In the genomic region with DNA sequence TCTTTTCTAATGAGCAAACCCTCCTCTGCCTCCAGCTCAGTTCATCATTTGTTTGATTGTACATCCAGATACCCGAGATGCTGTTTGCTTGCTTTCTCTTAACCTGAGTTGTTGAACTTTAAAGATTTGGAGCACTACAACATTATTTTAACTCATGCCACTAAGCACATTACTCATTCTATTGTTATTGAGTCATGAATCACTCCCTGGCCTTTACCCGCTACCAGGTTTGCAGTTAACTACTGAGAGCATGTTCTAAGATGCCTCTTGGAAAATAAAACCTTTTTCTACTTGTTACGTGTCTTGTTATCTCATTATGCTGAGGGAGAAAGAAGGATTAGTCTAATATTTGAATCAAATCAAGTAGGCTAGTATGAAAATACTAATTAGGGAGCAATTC, we compare ENCODE assay signal across 19 cellular contexts.
A peak's percentile ranks its signal among the peaks of the same experiment; 100 is the strongest.
DNase-seq lines count a peak whose midpoint lies in the region; ATAC-seq and TF ChIP-seq lines count a peak whose summit lies in the region.
"Had no signal": no experiment of that assay in that cellular context is flagged by ENCODE, and none has a peak within 500 bp of the region (broad histone marks: within the 10 kb centered on the region; RNA-seq: fewer than 3 reads in every experiment).

No MANE protein-coding gene starts in this region.

- H3K27me3 ChIP-seq in mammary epithelial cell (ENCODE audit: insufficient read depth, low read length) (no peaks in the 10 kb centered on the region), HAP-1 (ENCODE audit: low read depth) (no peaks in the 10 kb centered on the region)
- H3K27me3 ChIP-seq: BLaER1 treated with 17β-estradiol and CSF1 and Interleukin-3, amounts not matched to agents 10 nM and 100 nM had no signal

- H3K27me3 Mint-ChIP-seq in MCF 10A (ENCODE audit: insufficient read depth, unreplicated experiment) = no peaks in the 10 kb centered on the region
- H3K27me3 Mint-ChIP-seq: CD8-positive, alpha-beta memory T cell had no signal

- TF ChIP-seq POLR2A in erythroblast (IDR thresholded peaks at IDR 0.05; ENCODE audit: low read length) = no peak

- intact Hi-C loops in mammary epithelial cell (cut with micrococcal nuclease) = no loop called here
- intact Hi-C loops in MCF 10A (cut with micrococcal nuclease) = no loop called here

- no peak overlapping the region for H3K4me3 ChIP-seq in mammary epithelial cell (replicated peaks in 1 of 3; ENCODE audit: insufficient read depth in 1 of 3, low read depth in 2 of 3, low read length in 3 of 3)
- no peak overlapping the region for H3K4me3 ChIP-seq in HAP-1
- H3K4me3 ChIP-seq: BLaER1 treated with 17β-estradiol and CSF1 and Interleukin-3, amounts not matched to agents 10 nM and 100 nM had no signal

- H3K27ac ChIP-seq in mammary epithelial cell (ENCODE audit: insufficient read depth, low read depth, low read length) = no peak overlapping the region
- H3K27ac ChIP-seq: BLaER1 treated with 17β-estradiol and CSF1 and Interleukin-3, amounts not matched to agents 10 nM and 100 nM had no signal

- H3K4me2 ChIP-seq in mammary epithelial cell (ENCODE audit: insufficient read depth, low read depth, low read length) = no peak overlapping the region
- H3K4me2 ChIP-seq: BLaER1 treated with 17β-estradiol and CSF1 and Interleukin-3, amounts not matched to agents 10 nM and 100 nM; SK-N-SH had no signal

- ATAC-seq in GM19351 (IDR thresholded peaks at IDR 0.05; ENCODE audit: unreplicated experiment) (no peak), GM19324 (IDR thresholded peaks at IDR 0.05; ENCODE audit: low FRiP score, unreplicated experiment) (no peak)

- no peaks in the 10 kb centered on the region for H4K20me1 ChIP-seq in mammary epithelial cell (ENCODE audit: insufficient read depth, low read length)
- H4K20me1 ChIP-seq: BLaER1 treated with 17β-estradiol and CSF1 and Interleukin-3, amounts not matched to agents 10 nM and 100 nM had no signal

- no peak overlapping the region for H3K27ac Mint-ChIP-seq in MCF 10A (ENCODE audit: low read depth, unreplicated experiment)
- H3K27ac Mint-ChIP-seq: CD8-positive, alpha-beta memory T cell had no signal

- no peaks in the 10 kb centered on the region for H3K36me3 ChIP-seq in mammary epithelial cell (ENCODE audit: insufficient read depth, low read length)
- no peaks in the 10 kb centered on the region for H3K36me3 ChIP-seq in HAP-1 (replicated peaks)
- H3K36me3 ChIP-seq: BLaER1 treated with 17β-estradiol and CSF1 and Interleukin-3, amounts not matched to agents 10 nM and 100 nM had no signal

- BruUV-seq in mammary epithelial cell (replicated peaks; lab: Mats Ljungman, UMichigan) = no TSS peak
- no TSS peak for BruUV-seq in MCF 10A (replicated peaks; lab: Mats Ljungman, UMichigan)

- H3K9me3 ChIP-seq in mammary epithelial cell (replicated peaks; ENCODE audit: insufficient read depth, low read length) (peaks cover 4% of the 10 kb centered on the region), HAP-1 (no peaks in the 10 kb centered on the region)
- H3K9me3 ChIP-seq: BLaER1 treated with 17β-estradiol and CSF1 and Interleukin-3, amounts not matched to agents 10 nM and 100 nM; SK-N-SH had no signal

- TF ChIP-seq CTCF in mammary epithelial cell (conservative IDR thresholded peaks at IDR 0.05 in 1 of 2, IDR thresholded peaks at IDR 0.05 in 1 of 2; ENCODE audit: extremely low read depth in 1 of 2, insufficient read depth in 1 of 2, low read depth in 1 of 2, low read length in 2 of 2) = no peak
- no peak for TF ChIP-seq CTCF in MCF 10A (IDR thresholded peaks at IDR 0.05; ENCODE audit: unreplicated experiment)

- no peak overlapping the region for H3K4me3 Mint-ChIP-seq in MCF 10A (ENCODE audit: unreplicated experiment)
- H3K4me3 Mint-ChIP-seq: CD8-positive, alpha-beta memory T cell; H9 had no signal

- no peaks in the 10 kb centered on the region for H3K79me2 ChIP-seq in mammary epithelial cell (ENCODE audit: insufficient read depth, low read length)

- H3K4me1 ChIP-seq in mammary epithelial cell (ENCODE audit: insufficient read depth, low read length) (no peaks in the 10 kb centered on the region), HAP-1 (no peaks in the 10 kb centered on the region)

- no peak overlapping the region for H2AFZ ChIP-seq in mammary epithelial cell (ENCODE audit: low read depth, low read length)

- dilution Hi-C loops in mammary epithelial cell (cut with HindIII; ENCODE audit: low sequenced_read_pairs) = no loop called here

- H3K36me3 Mint-ChIP-seq in MCF 10A (ENCODE audit: insufficient read depth, unreplicated experiment) = no peaks in the 10 kb centered on the region
- H3K36me3 Mint-ChIP-seq: CD8-positive, alpha-beta memory T cell had no signal

- in situ Hi-C loops in mammary epithelial cell (cut with MboI; ENCODE audit: low sequenced_read_pairs in 2 of 2) = no loop called here
- in situ Hi-C loops in HAP-1 (cut with MboI; ENCODE audit: low sequenced_read_pairs) = no loop called here

- 0% methylated on average over 3 of the region's 3 CpGs for WGBS in mammary epithelial cell (ENCODE audit: low coverage, missing lambda C conversion rate)

- no peak overlapping the region for H3K9ac ChIP-seq in mammary epithelial cell (ENCODE audit: insufficient read depth, low read length)
- H3K9ac ChIP-seq: BLaER1 treated with 17β-estradiol and CSF1 and Interleukin-3, amounts not matched to agents 10 nM and 100 nM; SK-N-SH had no signal

- CTCF ChIA-PET in mammary epithelial cell (lab: Charles Lee; ENCODE audit: low non-redundant PET) = no interaction called here
- CTCF ChIA-PET in MCF 10A (lab: Yijun Ruan, JAX) = interaction anchor here (1.0 kb wide), 1 partner anchor 833 kb away, joined by 3 read pairs; no protein-coding TSS in a partner anchor

- peak; percentile 19 for DNase-seq in mammary epithelial cell
- DNase-seq in MCF 10A (ENCODE audit: unreplicated experiment) = no peak
- DNase-seq in cerebellar cortex (ENCODE audit: low spot score) = peak; percentile 3
- peak; percentile 81 for DNase-seq in kidney glomerular epithelial cell (lab: John Stamatoyannopoulos, UW)
- DNase-seq in erythroblast (lab: John Stamatoyannopoulos, UW) = no peak
- DNase-seq in HAP-1 (ENCODE audit: low spot score in 2 of 2) = no peak
- DNase-seq: 8988T; CD8-positive, alpha-beta memory T cell; GF-D8; H9; KBM-7; NCI-H1417 treated with DMSO at 0.1 percent for 48 hours; NCI-H1930; NCI-H2171 treated with DMSO at 0.1 percent for 48 hours; SHP77; SK-N-SH had no signal

- no peaks in the 10 kb centered on the region for H3K4me1 Mint-ChIP-seq in MCF 10A (ENCODE audit: insufficient read depth, unreplicated experiment)
- H3K4me1 Mint-ChIP-seq: CD8-positive, alpha-beta memory T cell had no signal

- POLR2A ChIA-PET in MCF 10A (lab: Yijun Ruan, JAX) = no interaction called here

- H3K9me3 Mint-ChIP-seq in MCF 10A (ENCODE audit: unreplicated experiment) = peaks cover 30% of the 10 kb centered on the region
- H3K9me3 Mint-ChIP-seq: H9 had no signal

Comparison
In these comparisons a context has a peak if more than half of its experiments do, and no peak if none do; other contexts are left out.
1. DNase-seq: peak in mammary epithelial cell (single experiment), cerebellar cortex (single experiment) and kidney glomerular epithelial cell (single experiment); none in MCF 10A (single experiment), erythroblast (0 of 2) and HAP-1 (0 of 2).